ENCODE assay signal across 8 cellular contexts in genomic region chr19:9946528-9947125, GRCh38. TPM values are rescaled to one million over a fixed set of nuclear protein-coding genes. Genes with fewer than 3 reads are reported as not detected.
A peak's percentile ranks its signal among the peaks of the same experiment; 100 is the strongest.
DNase-seq lines count a peak whose midpoint lies in the region; ATAC-seq and TF ChIP-seq lines count a peak whose summit lies in the region.
"Not testable (repeated sequence)": the region's sequence is repeated elsewhere in the genome, so short reads cannot be mapped to it uniquely, and the experiment has no call there.
"Had no signal": no experiment of that assay in that cellular context is flagged by ENCODE, and none has a peak within 500 bp of the region (broad histone marks: within the 10 kb centered on the region; RNA-seq: fewer than 3 reads in every experiment).

No MANE protein-coding gene starts in this region.

- CTCF ChIA-PET in RWPE1 (lab: Yijun Ruan, JAX), result interaction anchor here (1.0 kb wide), 1 partner anchor 99 kb away, joined by 4 read pairs; no protein-coding TSS in a partner anchor

- H4K20me1 ChIP-seq in GM23248 (ENCODE audit: insufficient read depth), result not testable (repeated sequence)

- H3K14ac ChIP-seq in mesenchymal stem cell (ENCODE audit: low read length in 2 of 2), result not testable (repeated sequence)

- not testable (repeated sequence) for H3K36me3 ChIP-seq in GM23248 (ENCODE audit: low read depth); mesenchymal stem cell (ENCODE audit: control insufficient read depth in 1 of 2, insufficient read depth in 2 of 2, low read depth in 1 of 2, low read length in 2 of 2); gastrocnemius medialis; tibial artery

- H4K91ac ChIP-seq in mesenchymal stem cell (ENCODE audit: low read length), result not testable (repeated sequence)

- H4K8ac ChIP-seq in mesenchymal stem cell (ENCODE audit: low read length), result not testable (repeated sequence)

- H3K9me2 ChIP-seq in GM23248 (ENCODE audit: insufficient read depth), result not testable (repeated sequence)

- not testable (repeated sequence) for H2AFZ ChIP-seq in GM23248; mesenchymal stem cell (ENCODE audit: low read depth, low read length)

- peak overlapping the region in 1 of 2 experiments; percentile 59 for H2BK12ac ChIP-seq in mesenchymal stem cell (ENCODE audit: low read length in 2 of 2)

- H3K27ac ChIP-seq in GM23248 (peak overlapping the region; percentile 97), RWPE1 (peak overlapping the region; percentile 83), caudate nucleus (ENCODE audit: low read depth, low read length) (peak overlapping the region; percentile 44), gastrocnemius medialis (peak overlapping the region in 1 of 4 donors; percentile 68), tibial artery (peak overlapping the region; percentile 65 to 72)
- not testable (repeated sequence) for H3K27ac ChIP-seq in mesenchymal stem cell (ENCODE audit: low read length, poor library complexity, severe bottlenecking)

- H2BK5ac ChIP-seq in mesenchymal stem cell (ENCODE audit: low read depth, low read length, poor library complexity, severe bottlenecking), result not testable (repeated sequence)

- not testable (repeated sequence) for DNase-seq in GM23248; RWPE1 (ENCODE audit: low spot score); caudate nucleus (lab: John Stamatoyannopoulos, UW); mesenchymal stem cell
- DNase-seq in fibroblast of peridontal ligament (ENCODE audit: extremely low read depth), result peak; percentile 18
- DNase-seq in gastrocnemius medialis, result peak; percentile 8 to 49
- DNase-seq in tibial artery, result peak in 1 of 2 donors; percentile 65

- not testable (repeated sequence) for H3K9me3 ChIP-seq in GM23248 (ENCODE audit: low read depth); gastrocnemius medialis; tibial artery
- H3K9me3 ChIP-seq in mesenchymal stem cell (ENCODE audit: control insufficient read depth, low read length), result peaks cover 13% of the 10 kb centered on the region

- H3K23ac ChIP-seq in mesenchymal stem cell (ENCODE audit: low read length in 2 of 2), result not testable (repeated sequence)

- H3K79me1 ChIP-seq in mesenchymal stem cell (replicated peaks; ENCODE audit: low read length, poor library complexity, severe bottlenecking), result not testable (repeated sequence)

- POLR2A ChIA-PET in RWPE1 (lab: Yijun Ruan, JAX; ENCODE audit: low non-redundant PET), result not testable (repeated sequence)

- H3K4me3 ChIP-seq in GM23248; mesenchymal stem cell (ENCODE audit: insufficient read depth in 1 of 2, low read depth in 1 of 2, low read length in 2 of 2); gastrocnemius medialis; tibial artery: not testable (repeated sequence)

- H3K18ac ChIP-seq in mesenchymal stem cell (ENCODE audit: low read depth in 1 of 2, low read length in 2 of 2), result not testable (repeated sequence)

- H2AK5ac ChIP-seq in mesenchymal stem cell (ENCODE audit: low read length, severe bottlenecking), result not testable (repeated sequence)

- H2BK15ac ChIP-seq in mesenchymal stem cell (ENCODE audit: low read depth, poor library complexity, severe bottlenecking), result not testable (repeated sequence)

- in situ Hi-C loops in GM23248 (cut with MboI) (loop anchor here (25.0 kb wide), 2 partner anchors 291 to 441 kb away; partner anchors contain the start of genes S1PR2 and TYK2), gastrocnemius medialis (cut with MboI; ENCODE audit: low sequenced_read_pairs in 4 of 4) (loop anchor here (10.0 to 25.0 kb wide), 4 partner anchors 58 to 441 kb away; partner anchors contain the start of genes TYK2 (in 3 of the 4) and S1PR2 (in 2 of the 4))

- 64 to 69% methylated on average over 7 of the region's 7 CpGs for whole genome bisulfite sequencing in GM23248 (ENCODE audit: low coverage in 1 of 2, low lambda C conversion rate in 2 of 2, missing lambda C conversion rate in 2 of 2), 2 experiments
- 86% methylated on average over 6 of the region's 7 CpGs for WGBS in mesenchymal stem cell

- H3K4me1 ChIP-seq in GM23248 (ENCODE audit: insufficient read depth), result peaks cover 29% of the 10 kb centered on the region
- H3K4me1 ChIP-seq in mesenchymal stem cell (ENCODE audit: control insufficient read depth, insufficient read depth, low read depth, low read length); gastrocnemius medialis: not testable (repeated sequence)
- peaks cover 0 to 23% (median 10%) of the 10 kb centered on the region in 4 donors for H3K4me1 ChIP-seq in tibial artery

- H3K27me3 ChIP-seq in GM23248 (replicated peaks; ENCODE audit: insufficient read depth); mesenchymal stem cell (ENCODE audit: control insufficient read depth in 1 of 2, insufficient read depth in 1 of 2, low read length in 2 of 2); gastrocnemius medialis; tibial artery: not testable (repeated sequence)

- H2BK120ac ChIP-seq in mesenchymal stem cell (ENCODE audit: low read depth, low read length), result not testable (repeated sequence)

- intact Hi-C loops in gastrocnemius medialis (cut with DNase I; ENCODE audit: low total_unique reads), result loop anchor here (5.0 kb wide), 1 partner anchor 61 kb away; no protein-coding TSS in a partner anchor
- intact Hi-C loops in tibial artery (cut with DNase I; ENCODE audit: low total_unique reads), result not testable (repeated sequence)

- H3K4ac ChIP-seq in mesenchymal stem cell (ENCODE audit: low read depth in 1 of 2, low read length in 2 of 2), result not testable (repeated sequence)

- H3F3A ChIP-seq in GM23248 (ENCODE audit: insufficient read depth), result peaks cover 16% of the 10 kb centered on the region

- not testable (repeated sequence) for ATAC-seq in gastrocnemius medialis

- not testable (repeated sequence) for TF ChIP-seq CTCF in RWPE1 (conservative IDR thresholded peaks at IDR 0.05; ENCODE audit: low read depth); gastrocnemius medialis (IDR thresholded peaks at IDR 0.05 in 4 of 5, conservative IDR thresholded peaks at IDR 0.05 in 1 of 5); tibial artery (IDR thresholded peaks at IDR 0.05)

- peak overlapping the region; percentile 86 for H3K9ac ChIP-seq in GM23248
- peak overlapping the region; percentile 56 for H3K9ac ChIP-seq in mesenchymal stem cell (ENCODE audit: low read length)

- H3K79me2 ChIP-seq in GM23248 (ENCODE audit: insufficient read depth), result not testable (repeated sequence)

- H3K4me2 ChIP-seq in GM23248 (ENCODE audit: unreplicated experiment), result peak overlapping the region; percentile 21
- not testable (repeated sequence) for H3K4me2 ChIP-seq in mesenchymal stem cell (ENCODE audit: low read length, poor library complexity, severe bottlenecking)

- TF ChIP-seq POLR2A in gastrocnemius medialis (IDR thresholded peaks at IDR 0.05), result not testable (repeated sequence)

RNA-seq across cellular contexts. Expression of gene OLFM2, which starts 10.3 kb away (rescaled TPM):
- total RNA-seq in GM23248 (2014; rRNA removed; shearing (Covaris generic)), result 11.6 and 26.2 TPM in 2 replicates
- 8.9 and 9.4 TPM in 2 replicates for polyA plus RNA-seq in GM23248 (2016; fragmentation: Nextera tagmentation; extraction: Ambion mirVana)
- 6.3 TPM for polyA plus RNA-seq in mesenchymal stem cell (2013, experiment 1 of 2)
- 5.8 TPM for polyA plus RNA-seq in mesenchymal stem cell (2013, experiment 2 of 2)
- under 1 TPM in 2 of 4 donors, not detected in 2; 0.25 to 0.78 TPM for total RNA-seq in gastrocnemius medialis
- polyA plus RNA-seq: CD14-positive monocyte had no signal
